14 cellular contexts compared by ENCODE assay signal in the genomic region with DNA sequence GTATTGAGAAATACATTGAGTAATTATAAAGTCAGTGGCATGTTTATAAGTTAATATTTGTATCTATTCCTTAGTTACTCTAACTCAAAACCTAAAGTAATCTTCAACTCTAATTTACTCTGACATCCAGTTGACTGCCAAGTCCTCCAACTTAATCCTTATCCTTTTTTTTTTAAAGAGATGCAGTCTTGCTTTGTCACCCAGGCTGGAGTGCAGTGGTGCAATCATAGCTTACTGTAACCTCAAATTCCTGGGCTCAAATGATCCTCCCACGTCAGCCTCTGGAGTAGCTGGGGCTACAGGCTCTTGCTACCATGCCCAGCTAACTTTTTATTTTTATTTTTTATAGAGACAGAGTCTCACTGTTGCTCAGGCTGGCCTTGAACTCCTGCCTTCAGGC. TPM values are rescaled to one million over a fixed set of nuclear protein-coding genes. Genes with fewer than 3 reads are reported as not detected.
DNase-seq lines count a peak whose midpoint lies in the region; ATAC-seq and TF ChIP-seq lines count a peak whose summit lies in the region.
"Had no signal": no experiment of that assay in that cellular context is flagged by ENCODE, and none has a peak within 500 bp of the region (broad histone marks: within the 10 kb centered on the region; RNA-seq: fewer than 3 reads in every experiment).

No MANE protein-coding gene starts in this region.

- H3K9me3 ChIP-seq in MG63 = no peaks in the 10 kb centered on the region
- no peaks in the 10 kb centered on the region for H3K9me3 ChIP-seq in neutrophil
- no peaks in the 10 kb centered on the region for H3K9me3 ChIP-seq in WERI-Rb-1 (ENCODE audit: severe bottlenecking)
- H3K9me3 ChIP-seq: ascending aorta had no signal

- H3K27me3 ChIP-seq in MG63 (no peaks in the 10 kb centered on the region), neutrophil (no peaks in the 10 kb centered on the region), WERI-Rb-1 (ENCODE audit: insufficient read depth, low read depth, severe bottlenecking) (no peaks in the 10 kb centered on the region)
- H3K27me3 ChIP-seq: ascending aorta had no signal

- ATAC-seq in HG02981 (IDR thresholded peaks at IDR 0.05; ENCODE audit: unreplicated experiment) = no peak
- ATAC-seq in GM19351 (IDR thresholded peaks at IDR 0.05; ENCODE audit: unreplicated experiment) = no peak

- TF ChIP-seq CTCF in AG09309 (IDR thresholded peaks at IDR 0.05; ENCODE audit: control insufficient read depth, insufficient read depth, low read depth, low read length, missing control alignments) (no peak), cardiac fibroblast (IDR thresholded peaks at IDR 0.05; ENCODE audit: low read depth, low read length) (no peak), neutrophil (IDR thresholded peaks at IDR 0.05) (no peak), WERI-Rb-1 (IDR thresholded peaks at IDR 0.05; ENCODE audit: low read depth, low read length) (no peak)

- CTCF ChIA-PET in activated naive CD4-positive, alpha-beta T cell treated with anti-CD3 and anti-CD28 coated beads for 36 hours (lab: Charles Lee) = interaction anchor here (1.2 kb wide), 2 partner anchors 27 to 36 kb away, joined by 3 read pairs; no protein-coding TSS in a partner anchor

- H3K9me3 Mint-ChIP-seq in activated naive CD4-positive, alpha-beta T cell treated with anti-CD3 and anti-CD28 coated beads for 36 hours = no peaks in the 10 kb centered on the region
- H3K9me3 Mint-ChIP-seq: CD4-positive, CD25-positive, alpha-beta regulatory T cell; neural crest cell had no signal

- H3K36me3 ChIP-seq in MG63 = peaks cover 3% of the 10 kb centered on the region
- H3K36me3 ChIP-seq in neutrophil = no peaks in the 10 kb centered on the region
- H3K36me3 ChIP-seq in WERI-Rb-1 = no peaks in the 10 kb centered on the region
- H3K36me3 ChIP-seq: ascending aorta had no signal

- peaks cover 66% of the 10 kb centered on the region for H3K4me1 Mint-ChIP-seq in activated naive CD4-positive, alpha-beta T cell treated with anti-CD3 and anti-CD28 coated beads for 36 hours (ENCODE audit: low read depth)

- peak; percentile 75 for DNase-seq in AG09309 (ENCODE audit: low read depth)
- DNase-seq in MG63 = peak; percentile 38
- peak; percentile 86 to 91 for DNase-seq in cardiac fibroblast (ENCODE audit: low read depth in 2 of 2)
- no peak for DNase-seq in WERI-Rb-1
- DNase-seq in activated naive CD4-positive, alpha-beta T cell treated with anti-CD3 and anti-CD28 coated beads for 36 hours = no peak
- DNase-seq: CD4-positive, CD25-positive, alpha-beta regulatory T cell; NCI-H1417; stimulated activated CD4-positive, alpha-beta T cell treated with anti-CD3 and anti-CD28 coated beads, Interleukin-4, amount 100 ng/mL, for 1 hour; T-helper 2 cell had no signal

- H3K27me3 Mint-ChIP-seq in activated naive CD4-positive, alpha-beta T cell treated with anti-CD3 and anti-CD28 coated beads for 36 hours (ENCODE audit: low read depth) = no peaks in the 10 kb centered on the region
- H3K27me3 Mint-ChIP-seq: CD4-positive, CD25-positive, alpha-beta regulatory T cell had no signal

- intact Hi-C loops in activated naive CD4-positive, alpha-beta T cell treated with anti-CD3 and anti-CD28 coated beads for 36 hours (cut with micrococcal nuclease) = no loop called here

- H3K36me3 Mint-ChIP-seq in activated naive CD4-positive, alpha-beta T cell treated with anti-CD3 and anti-CD28 coated beads for 36 hours (ENCODE audit: low read depth) = peaks cover 18% of the 10 kb centered on the region

- H3K4me1 ChIP-seq in neutrophil (ENCODE audit: control insufficient read depth in 1 of 2, insufficient read depth in 1 of 2, low read depth in 1 of 2, low read length in 1 of 2) = peaks cover 52 to 53% of the 10 kb centered on the region in 2 experiments

- H3K4me3 Mint-ChIP-seq in activated naive CD4-positive, alpha-beta T cell treated with anti-CD3 and anti-CD28 coated beads for 36 hours = no peak overlapping the region
- H3K4me3 Mint-ChIP-seq: neural crest cell had no signal

- no peak overlapping the region for H3K27ac Mint-ChIP-seq in activated naive CD4-positive, alpha-beta T cell treated with anti-CD3 and anti-CD28 coated beads for 36 hours

- peak overlapping the region; percentile 56 for H3K27ac ChIP-seq in neutrophil
- H3K27ac ChIP-seq in WERI-Rb-1 = no peak overlapping the region
- H3K27ac ChIP-seq: ascending aorta had no signal

- H3K4me3 ChIP-seq in AG09309 (ENCODE audit: control insufficient read depth, low read depth, low read length) = no peak overlapping the region
- H3K4me3 ChIP-seq in MG63 = no peak overlapping the region
- H3K4me3 ChIP-seq in cardiac fibroblast (replicated peaks in 1 of 2; ENCODE audit: low read depth in 2 of 2, low read length in 2 of 2) = no peak overlapping the region
- H3K4me3 ChIP-seq in neutrophil (ENCODE audit: low read depth in 1 of 2, low read length in 1 of 2) = no peak overlapping the region
- no peak overlapping the region for H3K4me3 ChIP-seq in WERI-Rb-1 (ENCODE audit: low read depth, low read length)
- H3K4me3 ChIP-seq: ascending aorta had no signal

RNA-seq across cellular contexts. Expression of gene PTPN1, which starts 24.4 kb away (rescaled TPM):
- 35.3 and 37.1 TPM in 2 replicates for total RNA-seq in MG63 (2014; rRNA removed; shearing (Covaris generic); ENCODE audit: low replicate concordance)
- total RNA-seq in activated naive CD4-positive, alpha-beta T cell treated with anti-CD3 and anti-CD28 coated beads for 36 hours = 100 to 1,000 TPM; 111 to 119 TPM

Comparison
In these comparisons a context has a peak if more than half of its experiments do, and no peak if none do; other contexts are left out.
1. DNase-seq: peak in AG09309 (single experiment), MG63 (single experiment) and cardiac fibroblast (2 of 2); none in WERI-Rb-1 (single experiment) and activated naive CD4-positive, alpha-beta T cell treated with anti-CD3 and anti-CD28 coated beads for 36 hours (single experiment).